8 cellular contexts compared by ENCODE assay signal in genomic region chr11:117815262-117815803, GRCh38. TPM values are rescaled to one million over a fixed set of nuclear protein-coding genes. Genes with fewer than 3 reads are reported as not detected.
DNase-seq lines count a peak whose midpoint lies in the region; ATAC-seq and TF ChIP-seq lines count a peak whose summit lies in the region.

No MANE protein-coding gene starts in this region.

- no peaks in the 10 kb centered on the region for H3K9me3 Mint-ChIP-seq in Calu3 (ENCODE audit: low read depth, unreplicated experiment)
- no peaks in the 10 kb centered on the region for H3K9me3 Mint-ChIP-seq in activated CD4-positive, alpha-beta memory T cell treated with anti-CD3 and anti-CD28 coated beads for 36 hours

- POLR2A ChIA-PET in activated CD4-positive, alpha-beta memory T cell treated with anti-CD3 and anti-CD28 coated beads for 36 hours (lab: Charles Lee), result interaction anchor here (0.7 to 2.8 kb wide), 9 partner anchors 8 to 237 kb away, joined by 3 to 16 read pairs (median 6); partner anchors contain the start of gene IL10RA

- ATAC-seq in GM21447 (IDR thresholded peaks at IDR 0.05; ENCODE audit: unreplicated experiment) (peak; percentile 65), Right ventricle myocardium superior (ENCODE audit: poor library complexity) (peak; percentile 7)

- H3K27me3 Mint-ChIP-seq in Calu3 (ENCODE audit: unreplicated experiment), result peaks cover 2% of the 10 kb centered on the region
- H3K27me3 Mint-ChIP-seq in activated CD4-positive, alpha-beta memory T cell treated with anti-CD3 and anti-CD28 coated beads for 36 hours, result no peaks in the 10 kb centered on the region

- H3K4me1 Mint-ChIP-seq in Calu3 (ENCODE audit: low read depth, unreplicated experiment), result peaks cover 65% of the 10 kb centered on the region
- peaks cover 56% of the 10 kb centered on the region for H3K4me1 Mint-ChIP-seq in activated CD4-positive, alpha-beta memory T cell treated with anti-CD3 and anti-CD28 coated beads for 36 hours (ENCODE audit: low read depth)

- no TSS peak for BruUV-seq in Calu3 (replicated peaks; lab: Mats Ljungman, UMichigan)

- peaks cover 19% of the 10 kb centered on the region for H3K36me3 Mint-ChIP-seq in Calu3 (ENCODE audit: insufficient read depth, unreplicated experiment)
- no peaks in the 10 kb centered on the region for H3K36me3 Mint-ChIP-seq in activated CD4-positive, alpha-beta memory T cell treated with anti-CD3 and anti-CD28 coated beads for 36 hours

- H3K27ac Mint-ChIP-seq in Calu3 (ENCODE audit: unreplicated experiment), result peak overlapping the region; percentile 81
- peak overlapping the region; percentile 94 for H3K27ac Mint-ChIP-seq in activated CD4-positive, alpha-beta memory T cell treated with anti-CD3 and anti-CD28 coated beads for 36 hours

- TF ChIP-seq CTCF in Calu3 (IDR thresholded peaks at IDR 0.05; ENCODE audit: unreplicated experiment), result no peak

- peak overlapping the region; percentile 11 for H3K4me3 ChIP-seq in Jurkat, Clone E6-1 (ENCODE audit: low read length)

- H3K4me3 Mint-ChIP-seq in Calu3 (ENCODE audit: low read depth, unreplicated experiment), result peak overlapping the region; percentile 34
- H3K4me3 Mint-ChIP-seq in activated CD4-positive, alpha-beta memory T cell treated with anti-CD3 and anti-CD28 coated beads for 36 hours, result peak overlapping the region; percentile 35

- intact Hi-C loops in Calu3 (cut with micrococcal nuclease; ENCODE audit: unreplicated experiment) (loop anchor here (5.0 kb wide), 1 partner anchor 388 kb away; no protein-coding TSS in a partner anchor), Right ventricle myocardium superior (cut with DNase I) (no loop called here)
- intact Hi-C loops in activated CD4-positive, alpha-beta memory T cell treated with anti-CD3 and anti-CD28 coated beads for 36 hours (cut with micrococcal nuclease), result loop anchor here (2.0 to 5.0 kb wide), 5 partner anchors 131 to 583 kb away; partner anchors contain the start of genes IL10RA, PCSK7 and RNF214

- DNase-seq in Calu3, result no peak
- no peak for DNase-seq in Jurkat, Clone E6-1 (ENCODE audit: low read depth, low spot score)
- DNase-seq in activated CD4-positive, alpha-beta memory T cell treated with anti-CD3 and anti-CD28 coated beads for 36 hours, result peak; percentile 88
- DNase-seq in Right ventricle myocardium superior, result peak; percentile 74
- peak; percentile 52 to 75 for DNase-seq in stimulated activated CD4-positive, alpha-beta T cell treated with anti-CD3 and anti-CD28 coated beads, Interleukin-4, amount 100 ng/mL, for 4 hours
- no peak for DNase-seq in NCI-H446 treated with DMSO at 0.1 percent for 48 hours (lab: John Stamatoyannopoulos, UW)
- DNase-seq in HPDE6-E6E7 (ENCODE audit: extremely low spot score), result no peak

- CTCF ChIA-PET in Calu3 (lab: Charles Lee), result interaction anchor here (0.7 to 2.1 kb wide), 5 partner anchors 8 to 389 kb away, joined by 3 to 8 read pairs (median 5); no protein-coding TSS in a partner anchor
- CTCF ChIA-PET in activated CD4-positive, alpha-beta memory T cell treated with anti-CD3 and anti-CD28 coated beads for 36 hours (lab: Charles Lee), result interaction anchor here (1.2 to 7.0 kb wide), 8 partner anchors 8 to 390 kb away, joined by 3 to 187 read pairs (median 36); no protein-coding TSS in a partner anchor

RNA-seq across cellular contexts. Expression of gene FXYD2, which starts 9.2 kb away (rescaled TPM):
- total RNA-seq in Calu3 (2022) (7.9 and 9.0 TPM in 2 replicates), Right ventricle myocardium superior (1.4 TPM)
- polyA plus RNA-seq in Jurkat, Clone E6-1 (2012; ENCODE audit: insufficient read depth, insufficient read length), result 88.4 TPM
- not detected for total RNA-seq in activated CD4-positive, alpha-beta memory T cell treated with anti-CD3 and anti-CD28 coated beads for 36 hours

RNA-seq across cellular contexts. Expression of gene DSCAML1, which starts 18.3 kb away (rescaled TPM):
- 0.07 and 0.27 TPM in 2 replicates for total RNA-seq in Calu3 (2022)
- polyA plus RNA-seq in Jurkat, Clone E6-1 (2012; ENCODE audit: insufficient read depth, insufficient read length), result not detected
- total RNA-seq in activated CD4-positive, alpha-beta memory T cell treated with anti-CD3 and anti-CD28 coated beads for 36 hours, result under 1 TPM; 0.29 to 0.67 TPM
- total RNA-seq in Right ventricle myocardium superior, result 0.83 TPM

Comparison
In these comparisons a context has a peak if more than half of its experiments do, and no peak if none do; other contexts are left out.
1. DNase-seq: peak in activated CD4-positive, alpha-beta memory T cell treated with anti-CD3 and anti-CD28 coated beads for 36 hours (single experiment), Right ventricle myocardium superior (single experiment) and stimulated activated CD4-positive, alpha-beta T cell treated with anti-CD3 and anti-CD28 coated beads, Interleukin-4, amount 100 ng/mL, for 4 hours (2 of 2); none in Calu3 (single experiment), Jurkat, Clone E6-1 (single experiment), NCI-H446 treated with DMSO at 0.1 percent for 48 hours (single experiment) and HPDE6-E6E7 (single experiment).